ENCODE assay signal across 9 cellular contexts in genomic region chr3:53235545-53235944, GRCh38. TPM values are rescaled to one million over a fixed set of nuclear protein-coding genes. Genes with fewer than 3 reads are reported as not detected.
DNase-seq lines count a peak whose midpoint lies in the region; ATAC-seq and TF ChIP-seq lines count a peak whose summit lies in the region.
"Had no signal": no experiment of that assay in that cellular context is flagged by ENCODE, and none has a peak within 500 bp of the region (broad histone marks: within the 10 kb centered on the region; RNA-seq: fewer than 3 reads in every experiment).

No MANE protein-coding gene starts in this region.

- H3K79me2 ChIP-seq in SU-DHL-6 (ENCODE audit: insufficient read depth, low read length) = no peaks in the 10 kb centered on the region
- H3K79me2 ChIP-seq in fibroblast of lung (ENCODE audit: control insufficient read depth, insufficient read depth, low read length) = peaks cover 43% of the 10 kb centered on the region

- H3K4me3 ChIP-seq in SU-DHL-6 (ENCODE audit: insufficient read depth, low read length, poor library complexity, severe bottlenecking) (no peak overlapping the region), fibroblast of lung (replicated peaks in 1 of 4; ENCODE audit: control extremely low read depth in 1 of 4, insufficient read depth in 1 of 4, low read depth in 3 of 4, low read length in 4 of 4) (no peak overlapping the region)

- H3K36me3 Mint-ChIP-seq in activated T-cell treated with anti-CD3 and anti-CD28 coated beads, Interleukin-2, amount 50 U/mL, for 24 hours (ENCODE audit: low read depth) = peaks cover 98% of the 10 kb centered on the region

- H3K27me3 ChIP-seq in SU-DHL-6 (ENCODE audit: low read length) (no peaks in the 10 kb centered on the region), fibroblast of lung (ENCODE audit: control insufficient read depth, insufficient read depth, low read length) (no peaks in the 10 kb centered on the region)

- DNase-seq in activated T-cell treated with anti-CD3 and anti-CD28 coated beads, Interleukin-2, amount 50 U/mL, for 24 hours = no peak
- DNase-seq in activated T-cell treated with anti-CD3 and anti-CD28 coated beads, Interleukin-2, amount 50 U/mL, for 1 hour = no peak
- DNase-seq in fibroblast of lung (ENCODE audit: low read depth in 2 of 2) (no peak), COLO829 (ENCODE audit: low spot score) (no peak), anterior cingulate cortex (lab: John Stamatoyannopoulos, UW) (no peak)
- no peak for DNase-seq in stimulated activated naive CD8-positive, alpha-beta T cell treated with anti-CD3 and anti-CD28 coated beads, Interleukin-15, amount 100 ng/mL, for 72 hours
- DNase-seq: NCI-H2029 treated with DMSO at 0.1 percent for 48 hours had no signal

- H4K20me1 ChIP-seq in SU-DHL-6 (ENCODE audit: low read depth, low read length) (no peaks in the 10 kb centered on the region), fibroblast of lung (ENCODE audit: control insufficient read depth, extremely low read depth, insufficient read depth, low read length) (no peaks in the 10 kb centered on the region)

- peaks cover 22% of the 10 kb centered on the region for H3K4me1 ChIP-seq in fibroblast of lung (ENCODE audit: control insufficient read depth, extremely low read depth, insufficient read depth, low read length)

- H3K4me2 ChIP-seq in SU-DHL-6 (ENCODE audit: low read depth, low read length, poor library complexity, severe bottlenecking) = no peak overlapping the region
- H3K4me2 ChIP-seq in fibroblast of lung (ENCODE audit: extremely low read depth, insufficient read depth, low read length) = no peak overlapping the region

- H3K9me2 ChIP-seq in SU-DHL-6 (replicated peaks; ENCODE audit: insufficient read depth, low read length) = no peaks in the 10 kb centered on the region

- peak overlapping the region; percentile 80 for H3K27ac Mint-ChIP-seq in activated T-cell treated with anti-CD3 and anti-CD28 coated beads, Interleukin-2, amount 50 U/mL, for 24 hours
- H3K27ac Mint-ChIP-seq in stimulated activated naive CD8-positive, alpha-beta T cell treated with anti-CD3 and anti-CD28 coated beads, Interleukin-15, amount 100 ng/mL, for 72 hours = peak overlapping the region; percentile 10 to 88

- H3K27ac ChIP-seq in SU-DHL-6 (ENCODE audit: low read depth, low read length) (0 out of 2 replicates have a peak overlapping the region, but pooled peaks have one; percentile 2), fibroblast of lung (ENCODE audit: insufficient read depth, low read length) (peak overlapping the region; percentile 87)

- H3K36me3 ChIP-seq in SU-DHL-6 (ENCODE audit: low read length) (no peaks in the 10 kb centered on the region; the same call in 1 of the 2 replicates), fibroblast of lung (ENCODE audit: control insufficient read depth, insufficient read depth, low read length) (peaks cover 56% of the 10 kb centered on the region)

- H3K4me3 Mint-ChIP-seq in activated T-cell treated with anti-CD3 and anti-CD28 coated beads, Interleukin-2, amount 50 U/mL, for 24 hours = no peak overlapping the region
- H3K4me3 Mint-ChIP-seq in stimulated activated naive CD8-positive, alpha-beta T cell treated with anti-CD3 and anti-CD28 coated beads, Interleukin-15, amount 100 ng/mL, for 72 hours = no peak overlapping the region

- peaks cover 39% of the 10 kb centered on the region for H3F3A ChIP-seq in SU-DHL-6 (ENCODE audit: insufficient read depth)

- TF ChIP-seq CTCF in SU-DHL-6 (IDR thresholded peaks at IDR 0.05; ENCODE audit: insufficient read depth, low read length, poor library complexity, severe bottlenecking) (no peak), fibroblast of lung (conservative IDR thresholded peaks at IDR 0.05 in 1 of 2, IDR thresholded peaks at IDR 0.05 in 1 of 2; ENCODE audit: low read depth in 1 of 2, low read length in 2 of 2) (no peak)

- no peaks in the 10 kb centered on the region for H3K27me3 Mint-ChIP-seq in activated T-cell treated with anti-CD3 and anti-CD28 coated beads, Interleukin-2, amount 50 U/mL, for 24 hours
- H3K27me3 Mint-ChIP-seq in stimulated activated naive CD8-positive, alpha-beta T cell treated with anti-CD3 and anti-CD28 coated beads, Interleukin-15, amount 100 ng/mL, for 72 hours = no peaks in the 10 kb centered on the region

- H2AFZ ChIP-seq in SU-DHL-6 (ENCODE audit: low read depth, low read length, severe bottlenecking) (no peak overlapping the region), fibroblast of lung (ENCODE audit: low read length) (no peak overlapping the region)

- no peaks in the 10 kb centered on the region for H3K9me3 ChIP-seq in SU-DHL-6 (ENCODE audit: insufficient read depth, low read length)
- H3K9me3 ChIP-seq in fibroblast of lung (ENCODE audit: control insufficient read depth, insufficient read depth, low read depth, low read length) = no peaks in the 10 kb centered on the region

- H3K4me1 Mint-ChIP-seq in activated T-cell treated with anti-CD3 and anti-CD28 coated beads, Interleukin-2, amount 50 U/mL, for 24 hours (ENCODE audit: low read depth) = peaks cover 3% of the 10 kb centered on the region
- H3K4me1 Mint-ChIP-seq in stimulated activated naive CD8-positive, alpha-beta T cell treated with anti-CD3 and anti-CD28 coated beads, Interleukin-15, amount 100 ng/mL, for 72 hours = peaks cover 27% of the 10 kb centered on the region

- H3K9ac ChIP-seq in SU-DHL-6 (ENCODE audit: low read length) (no peak overlapping the region), fibroblast of lung (ENCODE audit: insufficient read depth, low read length) (no peak overlapping the region)

- no peak for ATAC-seq in stimulated activated naive CD8-positive, alpha-beta T cell treated with anti-CD3 and anti-CD28 coated beads, Interleukin-15, amount 100 ng/mL, for 72 hours
- no peak for ATAC-seq in HG03442 (IDR thresholded peaks at IDR 0.05; ENCODE audit: unreplicated experiment)

- no peaks in the 10 kb centered on the region for H3K9me3 Mint-ChIP-seq in activated T-cell treated with anti-CD3 and anti-CD28 coated beads, Interleukin-2, amount 50 U/mL, for 24 hours
- H3K9me3 Mint-ChIP-seq in stimulated activated naive CD8-positive, alpha-beta T cell treated with anti-CD3 and anti-CD28 coated beads, Interleukin-15, amount 100 ng/mL, for 72 hours = no peaks in the 10 kb centered on the region

RNA-seq across cellular contexts. Expression of gene TKT, which starts 20.3 kb away (rescaled TPM):
- 810 and 846 TPM in 2 replicates for total RNA-seq in fibroblast of lung
- polyA plus RNA-seq in fibroblast of lung = 163 and 225 TPM in 2 replicates
- 422 and 584 TPM in 2 replicates for polyA plus RNA-seq in fibroblast of lung (2012)
- polyA minus RNA-seq in fibroblast of lung (ENCODE audit: low replicate concordance) = 303 and 311 TPM in 2 replicates
